1 cellular context compared by ENCODE assay signal in the genomic region with DNA sequence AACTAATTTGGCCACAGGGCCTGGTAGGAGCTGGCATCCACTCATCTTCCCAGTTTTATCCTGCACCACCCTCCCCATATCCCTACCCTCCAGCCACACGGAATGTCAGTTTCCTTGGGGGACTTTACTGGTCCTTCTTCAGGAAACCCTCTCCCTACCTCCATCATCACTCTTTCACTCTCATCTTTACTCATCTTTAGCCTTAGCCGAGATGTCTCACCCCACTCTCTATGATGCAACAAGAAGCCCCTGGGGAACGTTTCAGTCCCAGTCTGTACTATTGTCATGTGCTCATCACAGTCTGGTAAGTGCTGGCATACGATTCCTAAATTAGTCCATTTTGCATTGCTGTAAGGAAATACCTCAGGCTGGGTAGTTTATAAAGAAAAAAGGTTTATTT.
A peak's percentile ranks its signal among the peaks of the same experiment; 100 is the strongest.
TF ChIP-seq lines count a peak whose summit lies in the region.

No MANE protein-coding gene starts in this region.

TF ChIP-seq in GM12878, 131 proteins besides CTCF, POLR2A, EP300 and RAD21 (continued from another document and continues in another):
- peak; percentile 98 for TF ChIP-seq EED (IDR thresholded peaks at IDR 0.05; ENCODE audit: low read depth)
- TF ChIP-seq, protein P1, sequence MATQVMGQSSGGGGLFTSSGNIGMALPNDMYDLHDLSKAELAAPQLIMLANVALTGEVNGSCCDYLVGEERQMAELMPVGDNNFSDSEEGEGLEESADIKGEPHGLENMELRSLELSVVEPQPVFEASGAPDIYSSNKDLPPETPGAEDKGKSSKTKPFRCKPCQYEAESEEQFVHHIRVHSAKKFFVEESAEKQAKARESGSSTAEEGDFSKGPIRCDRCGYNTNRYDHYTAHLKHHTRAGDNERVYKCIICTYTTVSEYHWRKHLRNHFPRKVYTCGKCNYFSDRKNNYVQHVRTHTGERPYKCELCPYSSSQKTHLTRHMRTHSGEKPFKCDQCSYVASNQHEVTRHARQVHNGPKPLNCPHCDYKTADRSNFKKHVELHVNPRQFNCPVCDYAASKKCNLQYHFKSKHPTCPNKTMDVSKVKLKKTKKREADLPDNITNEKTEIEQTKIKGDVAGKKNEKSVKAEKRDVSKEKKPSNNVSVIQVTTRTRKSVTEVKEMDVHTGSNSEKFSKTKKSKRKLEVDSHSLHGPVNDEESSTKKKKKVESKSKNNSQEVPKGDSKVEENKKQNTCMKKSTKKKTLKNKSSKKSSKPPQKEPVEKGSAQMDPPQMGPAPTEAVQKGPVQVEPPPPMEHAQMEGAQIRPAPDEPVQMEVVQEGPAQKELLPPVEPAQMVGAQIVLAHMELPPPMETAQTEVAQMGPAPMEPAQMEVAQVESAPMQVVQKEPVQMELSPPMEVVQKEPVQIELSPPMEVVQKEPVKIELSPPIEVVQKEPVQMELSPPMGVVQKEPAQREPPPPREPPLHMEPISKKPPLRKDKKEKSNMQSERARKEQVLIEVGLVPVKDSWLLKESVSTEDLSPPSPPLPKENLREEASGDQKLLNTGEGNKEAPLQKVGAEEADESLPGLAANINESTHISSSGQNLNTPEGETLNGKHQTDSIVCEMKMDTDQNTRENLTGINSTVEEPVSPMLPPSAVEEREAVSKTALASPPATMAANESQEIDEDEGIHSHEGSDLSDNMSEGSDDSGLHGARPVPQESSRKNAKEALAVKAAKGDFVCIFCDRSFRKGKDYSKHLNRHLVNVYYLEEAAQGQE (IDR thresholded peaks at IDR 0.05; ENCODE audit: low read depth, low read length): no peak
- TF ChIP-seq JUNB (IDR thresholded peaks at IDR 0.05): peak; percentile 88
- TF ChIP-seq RAD51 (IDR thresholded peaks at IDR 0.05): peak; percentile 66
- TF ChIP-seq ZNF207 (IDR thresholded peaks at IDR 0.05; ENCODE audit: borderline replicate concordance): no peak
- TF ChIP-seq TCF12 (IDR thresholded peaks at IDR 0.05; ENCODE audit: low read depth, low read length): no peak
- no peak for TF ChIP-seq NR2F1 (conservative IDR thresholded peaks at IDR 0.05)
- no peak for TF ChIP-seq ZZZ3 (IDR thresholded peaks at IDR 0.05; ENCODE audit: control insufficient read depth, insufficient read length, low read depth)
- peak; percentile 77; the same call in 1 of the 2 replicates for TF ChIP-seq NFIC (IDR thresholded peaks at IDR 0.05; ENCODE audit: low read depth, low read length)
- TF ChIP-seq FOXM1 (IDR thresholded peaks at IDR 0.05; ENCODE audit: low read depth, low read length): peak; percentile 32; the same call in 1 of the 2 replicates
- peak; percentile 54; the same call in 1 of the 2 replicates for TF ChIP-seq NBN (IDR thresholded peaks at IDR 0.05)
- TF ChIP-seq, protein P2, sequence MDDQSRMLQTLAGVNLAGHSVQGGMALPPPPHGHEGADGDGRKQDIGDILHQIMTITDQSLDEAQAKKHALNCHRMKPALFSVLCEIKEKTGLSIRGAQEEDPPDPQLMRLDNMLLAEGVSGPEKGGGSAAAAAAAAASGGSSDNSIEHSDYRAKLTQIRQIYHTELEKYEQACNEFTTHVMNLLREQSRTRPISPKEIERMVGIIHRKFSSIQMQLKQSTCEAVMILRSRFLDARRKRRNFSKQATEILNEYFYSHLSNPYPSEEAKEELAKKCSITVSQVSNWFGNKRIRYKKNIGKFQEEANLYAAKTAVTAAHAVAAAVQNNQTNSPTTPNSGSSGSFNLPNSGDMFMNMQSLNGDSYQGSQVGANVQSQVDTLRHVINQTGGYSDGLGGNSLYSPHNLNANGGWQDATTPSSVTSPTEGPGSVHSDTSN (IDR thresholded peaks at IDR 0.05; ENCODE audit: insufficient replicate concordance, low read depth, low read length): no peak
- TF ChIP-seq ZSCAN29 (IDR thresholded peaks at IDR 0.05): no peak
- peak; percentile 94 for TF ChIP-seq MEF2B (IDR thresholded peaks at IDR 0.05; ENCODE audit: partially characterized antibody, poor library complexity, severe bottlenecking)
- TF ChIP-seq, protein P3, sequence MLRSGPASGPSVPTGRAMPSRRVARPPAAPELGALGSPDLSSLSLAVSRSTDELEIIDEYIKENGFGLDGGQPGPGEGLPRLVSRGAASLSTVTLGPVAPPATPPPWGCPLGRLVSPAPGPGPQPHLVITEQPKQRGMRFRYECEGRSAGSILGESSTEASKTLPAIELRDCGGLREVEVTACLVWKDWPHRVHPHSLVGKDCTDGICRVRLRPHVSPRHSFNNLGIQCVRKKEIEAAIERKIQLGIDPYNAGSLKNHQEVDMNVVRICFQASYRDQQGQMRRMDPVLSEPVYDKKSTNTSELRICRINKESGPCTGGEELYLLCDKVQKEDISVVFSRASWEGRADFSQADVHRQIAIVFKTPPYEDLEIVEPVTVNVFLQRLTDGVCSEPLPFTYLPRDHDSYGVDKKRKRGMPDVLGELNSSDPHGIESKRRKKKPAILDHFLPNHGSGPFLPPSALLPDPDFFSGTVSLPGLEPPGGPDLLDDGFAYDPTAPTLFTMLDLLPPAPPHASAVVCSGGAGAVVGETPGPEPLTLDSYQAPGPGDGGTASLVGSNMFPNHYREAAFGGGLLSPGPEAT (IDR thresholded peaks at IDR 0.05; ENCODE audit: low read depth): peak; percentile 91
- TF ChIP-seq MTA2 (IDR thresholded peaks at IDR 0.05; ENCODE audit: low read depth): peak; percentile 72; the same call in 1 of the 2 replicates
- TF ChIP-seq MEF2A (IDR thresholded peaks at IDR 0.05; ENCODE audit: insufficient read depth, low read depth, low read length): no peak
- no peak for TF ChIP-seq SMAD5 (IDR thresholded peaks at IDR 0.05; ENCODE audit: low read depth)
- no peak for TF ChIP-seq RCOR1 (conservative IDR thresholded peaks at IDR 0.05; ENCODE audit: low read depth, low read length)
- TF ChIP-seq, protein P4, sequence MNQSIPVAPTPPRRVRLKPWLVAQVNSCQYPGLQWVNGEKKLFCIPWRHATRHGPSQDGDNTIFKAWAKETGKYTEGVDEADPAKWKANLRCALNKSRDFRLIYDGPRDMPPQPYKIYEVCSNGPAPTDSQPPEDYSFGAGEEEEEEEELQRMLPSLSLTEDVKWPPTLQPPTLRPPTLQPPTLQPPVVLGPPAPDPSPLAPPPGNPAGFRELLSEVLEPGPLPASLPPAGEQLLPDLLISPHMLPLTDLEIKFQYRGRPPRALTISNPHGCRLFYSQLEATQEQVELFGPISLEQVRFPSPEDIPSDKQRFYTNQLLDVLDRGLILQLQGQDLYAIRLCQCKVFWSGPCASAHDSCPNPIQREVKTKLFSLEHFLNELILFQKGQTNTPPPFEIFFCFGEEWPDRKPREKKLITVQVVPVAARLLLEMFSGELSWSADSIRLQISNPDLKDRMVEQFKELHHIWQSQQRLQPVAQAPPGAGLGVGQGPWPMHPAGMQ (IDR thresholded peaks at IDR 0.05; ENCODE audit: borderline replicate concordance): no peak
- TF ChIP-seq CHD1 (IDR thresholded peaks at IDR 0.05; ENCODE audit: low read depth, low read length): no peak
- peak; percentile 80 for TF ChIP-seq CREM (IDR thresholded peaks at IDR 0.05; ENCODE audit: low read depth)
- no peak for TF ChIP-seq HDAC6 (IDR thresholded peaks at IDR 0.05; ENCODE audit: unreplicated experiment)
- TF ChIP-seq YBX1 (IDR thresholded peaks at IDR 0.05): no peak
- 0 out of 2 replicates have a peak, but pooled peaks have one; percentile 22 for TF ChIP-seq CBX5 (IDR thresholded peaks at IDR 0.05; ENCODE audit: low read depth)
- TF ChIP-seq FOS (IDR thresholded peaks at IDR 0.05; ENCODE audit: borderline replicate concordance, extremely low read depth, insufficient read length): no peak
- TF ChIP-seq ZBTB11 (CRISPR knock-in tag; IDR thresholded peaks at IDR 0.05): no peak
- TF ChIP-seq ESRRA (IDR thresholded peaks at IDR 0.05; ENCODE audit: low read length): no peak
- no peak for TF ChIP-seq TARDBP (IDR thresholded peaks at IDR 0.05; ENCODE audit: borderline replicate concordance)
- TF ChIP-seq USF2 (IDR thresholded peaks at IDR 0.05; ENCODE audit: borderline replicate concordance, low read depth, low read length): no peak
- TF ChIP-seq RFX5 (IDR thresholded peaks at IDR 0.05; ENCODE audit: low read depth, low read length): no peak
- no peak for TF ChIP-seq ATF3 (IDR thresholded peaks at IDR 0.05; ENCODE audit: borderline replicate concordance, extremely low read depth, low read depth, low read length)
- TF ChIP-seq GABPA (IDR thresholded peaks at IDR 0.05; ENCODE audit: low read depth): no peak
- TF ChIP-seq, protein P5, sequence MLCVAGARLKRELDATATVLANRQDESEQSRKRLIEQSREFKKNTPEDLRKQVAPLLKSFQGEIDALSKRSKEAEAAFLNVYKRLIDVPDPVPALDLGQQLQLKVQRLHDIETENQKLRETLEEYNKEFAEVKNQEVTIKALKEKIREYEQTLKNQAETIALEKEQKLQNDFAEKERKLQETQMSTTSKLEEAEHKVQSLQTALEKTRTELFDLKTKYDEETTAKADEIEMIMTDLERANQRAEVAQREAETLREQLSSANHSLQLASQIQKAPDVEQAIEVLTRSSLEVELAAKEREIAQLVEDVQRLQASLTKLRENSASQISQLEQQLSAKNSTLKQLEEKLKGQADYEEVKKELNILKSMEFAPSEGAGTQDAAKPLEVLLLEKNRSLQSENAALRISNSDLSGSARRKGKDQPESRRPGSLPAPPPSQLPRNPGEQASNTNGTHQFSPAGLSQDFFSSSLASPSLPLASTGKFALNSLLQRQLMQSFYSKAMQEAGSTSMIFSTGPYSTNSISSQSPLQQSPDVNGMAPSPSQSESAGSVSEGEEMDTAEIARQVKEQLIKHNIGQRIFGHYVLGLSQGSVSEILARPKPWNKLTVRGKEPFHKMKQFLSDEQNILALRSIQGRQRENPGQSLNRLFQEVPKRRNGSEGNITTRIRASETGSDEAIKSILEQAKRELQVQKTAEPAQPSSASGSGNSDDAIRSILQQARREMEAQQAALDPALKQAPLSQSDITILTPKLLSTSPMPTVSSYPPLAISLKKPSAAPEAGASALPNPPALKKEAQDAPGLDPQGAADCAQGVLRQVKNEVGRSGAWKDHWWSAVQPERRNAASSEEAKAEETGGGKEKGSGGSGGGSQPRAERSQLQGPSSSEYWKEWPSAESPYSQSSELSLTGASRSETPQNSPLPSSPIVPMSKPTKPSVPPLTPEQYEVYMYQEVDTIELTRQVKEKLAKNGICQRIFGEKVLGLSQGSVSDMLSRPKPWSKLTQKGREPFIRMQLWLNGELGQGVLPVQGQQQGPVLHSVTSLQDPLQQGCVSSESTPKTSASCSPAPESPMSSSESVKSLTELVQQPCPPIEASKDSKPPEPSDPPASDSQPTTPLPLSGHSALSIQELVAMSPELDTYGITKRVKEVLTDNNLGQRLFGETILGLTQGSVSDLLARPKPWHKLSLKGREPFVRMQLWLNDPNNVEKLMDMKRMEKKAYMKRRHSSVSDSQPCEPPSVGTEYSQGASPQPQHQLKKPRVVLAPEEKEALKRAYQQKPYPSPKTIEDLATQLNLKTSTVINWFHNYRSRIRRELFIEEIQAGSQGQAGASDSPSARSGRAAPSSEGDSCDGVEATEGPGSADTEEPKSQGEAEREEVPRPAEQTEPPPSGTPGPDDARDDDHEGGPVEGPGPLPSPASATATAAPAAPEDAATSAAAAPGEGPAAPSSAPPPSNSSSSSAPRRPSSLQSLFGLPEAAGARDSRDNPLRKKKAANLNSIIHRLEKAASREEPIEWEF (IDR thresholded peaks at IDR 0.05; ENCODE audit: insufficient replicate concordance, low read depth, low read length): no peak
- TF ChIP-seq SMARCA5 (IDR thresholded peaks at IDR 0.05): no peak
- peak; percentile 70 for TF ChIP-seq IKZF1 (conservative IDR thresholded peaks at IDR 0.05)
- peak; percentile 76 to 83 for TF ChIP-seq BHLHE40 (IDR thresholded peaks at IDR 0.05; ENCODE audit: borderline replicate concordance in 1 of 2, low read depth in 2 of 2, low read length in 1 of 2)
- TF ChIP-seq CREB1 (IDR thresholded peaks at IDR 0.05; ENCODE audit: low read depth): peak; percentile 75
- TF ChIP-seq SKIL (IDR thresholded peaks at IDR 0.05; ENCODE audit: low read depth, poor library complexity, severe bottlenecking): peak; percentile 73
